In genomic region chr18:55557211-55557610, GRCh38 we compare ENCODE assay signal across 27 cellular contexts.
"Had no signal": no experiment of that assay in that cellular context is flagged by ENCODE, and none has a peak within 500 bp of the region (broad histone marks: within the 10 kb centered on the region; RNA-seq: fewer than 3 reads in every experiment).

No MANE protein-coding gene starts in this region.

- H3K36me3 Mint-ChIP-seq: activated naive CD4-positive, alpha-beta T cell treated with anti-CD3 and anti-CD28 coated beads, Interleukin-2, amount 50 U/mL, for 24 hours; activated naive CD8-positive, alpha-beta T cell treated with anti-CD3 and anti-CD28 coated beads, Interleukin-2, amount 10 ng/mL, durations not matched to agents 7 days and 5 days had no signal

- DNase-seq: activated CD4-positive, alpha-beta T cell treated with anti-CD3 and anti-CD28 coated beads, Interleukin-2, amount 10 ng/mL, durations not matched to agents 24 days and 14 days; activated CD4-positive, alpha-beta T cell treated with anti-CD3 and anti-CD28 coated beads, Interleukin-2, amount 50 U/mL, for 4 hours; activated CD8-positive, alpha-beta T cell treated with anti-CD3 and anti-CD28 coated beads for 36 hours; activated gamma-delta T cell; activated naive CD4-positive, alpha-beta T cell treated with Interleukin-2 at 50 U/mL for 16 hours; activated naive CD8-positive, alpha-beta T cell treated with anti-CD3 and anti-CD28 coated beads, Interleukin-2, amount 10 ng/mL, durations not matched to agents 7 days and 5 days; activated T-cell treated with anti-CD3 and anti-CD28 coated beads, Interleukin-2, amount 50 U/mL, for 24 hours; amygdala; MM.1S; MV-4-11; NCI-H1092; NCI-H1436 treated with DMSO at 0.1 percent for 48 hours; NCI-H1694 treated with DMSO at 0.1 percent for 48 hours; NCI-H2029; NCI-H2171 treated with DMSO at 0.1 percent for 48 hours; NCI-H226; NCI-H446 treated with DMSO at 0.1 percent for 48 hours; NCI-H524; PC-3; Peyer's patch; RPMI8226; SHP77 treated with DMSO at 0.1 percent for 48 hours; T1000; WERI-Rb-1 had no signal

- H3K4me1 Mint-ChIP-seq: activated CD4-positive, alpha-beta T cell treated with anti-CD3 and anti-CD28 coated beads, Interleukin-2, amount 10 ng/mL, durations not matched to agents 24 days and 14 days; activated naive CD4-positive, alpha-beta T cell treated with anti-CD3 and anti-CD28 coated beads, Interleukin-2, amount 50 U/mL, for 24 hours; activated naive CD8-positive, alpha-beta T cell treated with anti-CD3 and anti-CD28 coated beads, Interleukin-2, amount 10 ng/mL, durations not matched to agents 7 days and 5 days; central memory CD8-positive, alpha-beta T cell had no signal

- ATAC-seq: activated CD8-positive, alpha-beta T cell treated with anti-CD3 and anti-CD28 coated beads for 36 hours; PC-3 had no signal

- H3K27me3 Mint-ChIP-seq: activated CD8-positive, alpha-beta T cell treated with anti-CD3 and anti-CD28 coated beads for 36 hours; activated naive CD4-positive, alpha-beta T cell treated with anti-CD3 and anti-CD28 coated beads, Interleukin-2, amount 50 U/mL, for 24 hours; activated naive CD8-positive, alpha-beta T cell treated with anti-CD3 and anti-CD28 coated beads, Interleukin-2, amount 10 ng/mL, durations not matched to agents 7 days and 5 days; central memory CD8-positive, alpha-beta T cell had no signal

- H3K27ac Mint-ChIP-seq: activated CD4-positive, alpha-beta T cell treated with anti-CD3 and anti-CD28 coated beads, Interleukin-2, amount 10 ng/mL, durations not matched to agents 24 days and 14 days; activated CD8-positive, alpha-beta T cell treated with anti-CD3 and anti-CD28 coated beads for 36 hours; activated naive CD4-positive, alpha-beta T cell treated with anti-CD3 and anti-CD28 coated beads, Interleukin-2, amount 50 U/mL, for 24 hours; activated naive CD8-positive, alpha-beta T cell treated with anti-CD3 and anti-CD28 coated beads, Interleukin-2, amount 10 ng/mL, durations not matched to agents 7 days and 5 days; activated T-cell treated with anti-CD3 and anti-CD28 coated beads, Interleukin-2, amount 50 U/mL, for 24 hours; activated T-helper 2 cell treated with anti-CD3 and anti-CD28 coated beads, Interferon-gamma antibody, Interleukin-2, Interleukin-4, amounts not matched to agents 10 μg/mL and 5 μg/mL and 100 μg/mL, durations not matched to agents 14 hours and 24 hours and 36 hours had no signal

- H3K4me3 Mint-ChIP-seq: activated CD4-positive, alpha-beta T cell treated with anti-CD3 and anti-CD28 coated beads, Interleukin-2, amount 10 ng/mL, durations not matched to agents 24 days and 14 days; activated CD8-positive, alpha-beta T cell treated with anti-CD3 and anti-CD28 coated beads for 36 hours; activated naive CD4-positive, alpha-beta T cell treated with anti-CD3 and anti-CD28 coated beads, Interleukin-2, amount 50 U/mL, for 24 hours; activated naive CD8-positive, alpha-beta T cell treated with anti-CD3 and anti-CD28 coated beads, Interleukin-2, amount 10 ng/mL, durations not matched to agents 7 days and 5 days; activated T-cell treated with anti-CD3 and anti-CD28 coated beads, Interleukin-2, amount 50 U/mL, for 24 hours; central memory CD8-positive, alpha-beta T cell had no signal

- H3K9me3 Mint-ChIP-seq: activated CD4-positive, alpha-beta T cell treated with anti-CD3 and anti-CD28 coated beads, Interleukin-2, amount 10 ng/mL, durations not matched to agents 24 days and 14 days; activated CD8-positive, alpha-beta T cell treated with anti-CD3 and anti-CD28 coated beads for 36 hours; activated naive CD4-positive, alpha-beta T cell treated with anti-CD3 and anti-CD28 coated beads, Interleukin-2, amount 50 U/mL, for 24 hours; activated T-cell treated with anti-CD3 and anti-CD28 coated beads, Interleukin-2, amount 50 U/mL, for 24 hours; activated T-helper 2 cell treated with anti-CD3 and anti-CD28 coated beads, Interferon-gamma antibody, Interleukin-2, Interleukin-4, amounts not matched to agents 10 μg/mL and 5 μg/mL and 100 μg/mL, durations not matched to agents 14 hours and 24 hours and 36 hours had no signal
